In genomic region chr6:158853072-158853871, GRCh38 we compare ENCODE assay signal across 7 cellular contexts. TPM values are rescaled to one million over a fixed set of nuclear protein-coding genes. Genes with fewer than 3 reads are reported as not detected.
A peak's percentile ranks its signal among the peaks of the same experiment; 100 is the strongest.
DNase-seq lines count a peak whose midpoint lies in the region; ATAC-seq and TF ChIP-seq lines count a peak whose summit lies in the region.

No MANE protein-coding gene starts in this region.

- ATAC-seq in GM18517 (IDR thresholded peaks at IDR 0.05; ENCODE audit: unreplicated experiment), result peak; percentile 91
- ATAC-seq in HG02798 (IDR thresholded peaks at IDR 0.05; ENCODE audit: poor library complexity, unreplicated experiment), result peak; percentile 96
- ATAC-seq in activated CD8-positive, alpha-beta T cell treated with anti-CD3 and anti-CD28 coated beads for 36 hours, result peak; percentile 84
- peak; percentile 83 for ATAC-seq in naive B cell (ENCODE audit: low read depth in 2 of 2)
- ATAC-seq in thoracic aorta (ENCODE audit: insufficient number of reproducible peaks, low FRiP score, low read depth), result no peak

- peaks cover 3% of the 10 kb centered on the region for H3K9me3 Mint-ChIP-seq in activated CD8-positive, alpha-beta T cell treated with anti-CD3 and anti-CD28 coated beads for 36 hours
- H3K9me3 Mint-ChIP-seq in naive B cell, result no peaks in the 10 kb centered on the region

- H3K4me1 ChIP-seq in thoracic aorta (ENCODE audit: control insufficient read depth in 1 of 2, low read depth in 2 of 2), result peaks cover 3 to 5% of the 10 kb centered on the region in 2 donors

- peaks cover 31% of the 10 kb centered on the region for H3K4me1 Mint-ChIP-seq in activated CD8-positive, alpha-beta T cell treated with anti-CD3 and anti-CD28 coated beads for 36 hours (ENCODE audit: low read depth)
- H3K4me1 Mint-ChIP-seq in naive B cell, result peaks cover 25 to 47% (median 28%) of the 10 kb centered on the region in 3 donors

- no peaks in the 10 kb centered on the region for H3K36me3 Mint-ChIP-seq in activated CD8-positive, alpha-beta T cell treated with anti-CD3 and anti-CD28 coated beads for 36 hours (ENCODE audit: low read depth)
- H3K36me3 Mint-ChIP-seq in naive B cell, result no peaks in the 10 kb centered on the region

- no peak overlapping the region for H3K4me3 Mint-ChIP-seq in activated CD8-positive, alpha-beta T cell treated with anti-CD3 and anti-CD28 coated beads for 36 hours
- H3K4me3 Mint-ChIP-seq in naive B cell, result no peak overlapping the region

- peak; percentile 30 for DNase-seq in NCI-H2196 (lab: John Stamatoyannopoulos, UW; ENCODE audit: unreplicated experiment)
- DNase-seq in activated CD8-positive, alpha-beta T cell treated with anti-CD3 and anti-CD28 coated beads for 36 hours, result peak; percentile 93
- peak; percentile 100 for DNase-seq in epithelial cell of esophagus (ENCODE audit: low read depth)
- peak; percentile 83 for DNase-seq in naive B cell
- DNase-seq in thoracic aorta (ENCODE audit: low spot score), result peak; percentile 17

- H3K9me3 ChIP-seq in thoracic aorta, result no peaks in the 10 kb centered on the region

- H3K4me3 ChIP-seq in epithelial cell of esophagus (ENCODE audit: low read length) (no peak overlapping the region), thoracic aorta (no peak overlapping the region)

- H3K27ac Mint-ChIP-seq in activated CD8-positive, alpha-beta T cell treated with anti-CD3 and anti-CD28 coated beads for 36 hours, result no peak overlapping the region
- no peak overlapping the region for H3K27ac Mint-ChIP-seq in naive B cell

- H3K27me3 ChIP-seq in thoracic aorta (replicated peaks; ENCODE audit: insufficient read depth), result no peaks in the 10 kb centered on the region

- CTCF ChIA-PET in activated CD8-positive, alpha-beta T cell treated with anti-CD3 and anti-CD28 coated beads for 36 hours (lab: Charles Lee), result interaction anchor here (0.9 to 2.7 kb wide), 6 partner anchors 10 to 156 kb away, joined by 3 to 19 read pairs (median 4); no protein-coding TSS in a partner anchor

- H3K27ac ChIP-seq in thoracic aorta, result no peak overlapping the region

- POLR2A ChIA-PET in activated CD8-positive, alpha-beta T cell treated with anti-CD3 and anti-CD28 coated beads for 36 hours (lab: Charles Lee), result interaction anchor here (1.0 to 2.5 kb wide), 5 partner anchors 15 to 39 kb away, joined by 3 to 18 read pairs (median 4); no protein-coding TSS in a partner anchor

- intact Hi-C loops in activated CD8-positive, alpha-beta T cell treated with anti-CD3 and anti-CD28 coated beads for 36 hours (cut with micrococcal nuclease), result loop anchor here (2.0 kb wide), 1 partner anchor 14 kb away; no protein-coding TSS in a partner anchor

- no peak for TF ChIP-seq CTCF in activated CD8-positive, alpha-beta T cell treated with anti-CD3 and anti-CD28 coated beads for 36 hours (IDR thresholded peaks at IDR 0.05)
- TF ChIP-seq CTCF in epithelial cell of esophagus (IDR thresholded peaks at IDR 0.05; ENCODE audit: insufficient read depth, low read depth, low read length, missing control alignments), result no peak
- no peak for TF ChIP-seq CTCF in thoracic aorta (IDR thresholded peaks at IDR 0.05)

- no peaks in the 10 kb centered on the region for H3K27me3 Mint-ChIP-seq in activated CD8-positive, alpha-beta T cell treated with anti-CD3 and anti-CD28 coated beads for 36 hours
- no peaks in the 10 kb centered on the region for H3K27me3 Mint-ChIP-seq in naive B cell

- H3K36me3 ChIP-seq in thoracic aorta, result no peaks in the 10 kb centered on the region

RNA-seq across cellular contexts. Expression of gene EZR, which starts 34.1 kb away (rescaled TPM):
- 100 to 1,000 TPM; 199 to 206 TPM for total RNA-seq in activated CD8-positive, alpha-beta T cell treated with anti-CD3 and anti-CD28 coated beads for 36 hours
- polyA plus RNA-seq in naive B cell (ENCODE audit: low read depth in 6 of 6), result 100 to 1,000 TPM; 463 to 555 (median 516) TPM
- 10 to 100 TPM; 26.8 to 55.2 TPM for total RNA-seq in thoracic aorta

Comparison
In these comparisons a context has a peak if more than half of its experiments do, and no peak if none do; other contexts are left out.
1. DNase-seq: peak in every context shown above with its lines; median percentile 100 in epithelial cell of esophagus; 93 in activated CD8-positive, alpha-beta T cell treated with anti-CD3 and anti-CD28 coated beads for 36 hours; 83 in naive B cell; 30 in NCI-H2196; 17 in thoracic aorta.